Comparison of ENCODE assay signal across 1 cellular context in genomic region chr2:69711971-69712370, GRCh38.
TF ChIP-seq lines count a peak whose summit lies in the region.

No MANE protein-coding gene starts in this region.

TF ChIP-seq in HepG2, 621 proteins besides CTCF, POLR2A, EP300 and RAD21:
- TF ChIP-seq ZNF512 (CRISPR knock-in tag; IDR thresholded peaks at IDR 0.05) = no peak
- no peak for TF ChIP-seq TSC22D2 (CRISPR knock-in tag; IDR thresholded peaks at IDR 0.05; ENCODE audit: borderline replicate concordance)
- no peak for TF ChIP-seq ZBTB26 (CRISPR knock-in tag; IDR thresholded peaks at IDR 0.05; ENCODE audit: borderline replicate concordance)
- TF ChIP-seq HNRNPK (IDR thresholded peaks at IDR 0.05; ENCODE audit: low read depth, low read length, poor library complexity, severe bottlenecking) = peak; percentile 13
- no peak for TF ChIP-seq ZNF124 (CRISPR knock-in tag; IDR thresholded peaks at IDR 0.05)
- TF ChIP-seq ZNF331 (CRISPR knock-in tag; IDR thresholded peaks at IDR 0.05) = no peak
- TF ChIP-seq MAZ (IDR thresholded peaks at IDR 0.05; ENCODE audit: borderline replicate concordance, low read depth, low read length) = no peak
- TF ChIP-seq MAZ (CRISPR knock-in tag; IDR thresholded peaks at IDR 0.05; ENCODE audit: low read depth) = no peak
